In the genomic region with DNA sequence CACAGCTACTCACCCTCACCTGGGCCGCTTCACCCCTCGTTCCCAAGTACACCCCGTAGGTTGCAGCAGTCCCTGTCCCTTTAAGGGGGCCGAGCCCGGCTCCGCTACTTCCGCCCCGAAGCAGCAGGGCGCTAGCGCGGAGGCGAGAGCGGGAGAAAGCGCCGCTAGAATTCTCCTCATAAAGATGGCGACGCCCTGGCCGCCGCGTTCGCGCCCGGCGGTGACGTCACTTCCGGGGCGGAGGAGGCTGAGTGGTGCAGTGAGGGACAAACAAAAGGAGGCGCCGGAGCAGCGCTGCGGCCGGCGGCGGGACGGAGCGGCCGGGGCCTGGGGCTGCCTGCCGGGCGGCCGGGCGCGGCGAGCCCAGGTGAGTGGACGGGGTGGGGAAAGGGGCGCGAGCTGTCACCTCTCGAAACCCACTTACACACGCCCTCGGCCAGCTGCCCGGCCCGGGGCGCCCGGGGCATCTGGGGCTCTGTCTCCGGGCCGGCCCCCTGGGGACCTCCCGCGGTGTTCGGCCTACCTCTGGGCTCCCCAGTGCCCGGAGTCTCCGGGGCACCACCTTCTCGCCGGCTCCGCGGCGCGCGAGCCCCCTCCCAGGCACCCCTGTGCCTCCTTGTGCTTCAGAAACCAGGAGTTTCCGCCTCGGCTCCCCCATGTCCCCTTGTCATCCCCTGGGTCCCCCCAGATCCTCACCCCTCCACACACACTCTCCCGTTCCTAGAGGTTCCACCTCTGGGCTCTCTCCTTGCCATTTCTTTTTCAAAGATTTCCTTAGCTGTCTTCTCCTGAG, we compare ENCODE assay signal across 8 cellular contexts. TPM values are rescaled to one million over a fixed set of nuclear protein-coding genes. Genes with fewer than 3 reads are reported as not detected.
DNase-seq lines count a peak whose midpoint lies in the region; ATAC-seq and TF ChIP-seq lines count a peak whose summit lies in the region.

Gene KYAT1, minus strand, starts transcription at position 67 of the 793 bp plus-strand sequence. CDS start 36,545 bp downstream, outside the sequence.
Gene LRRC8A, plus strand, starts transcription at position 250 of the 793 bp plus-strand sequence. CDS start 25,032 bp downstream, outside the sequence.

- TF ChIP-seq CTCF in AG10803 (conservative IDR thresholded peaks at IDR 0.05; ENCODE audit: low read length) = no peak

- H3K4me3 Mint-ChIP-seq in immature natural killer cell = peak within 1 kb of the TSS; percentile 98 to 99 (median 98)

- H3K27ac ChIP-seq in caudate nucleus (ENCODE audit: low read depth, low read length) = peak within 1 kb of the TSS; percentile 94

- H3K4me1 Mint-ChIP-seq in immature natural killer cell = peaks cover 58 to 59% of the 10 kb centered on the region in 2 donors

- peaks cover 3 to 8% (median 5%) of the 10 kb centered on the region in 3 donors for H3K36me3 Mint-ChIP-seq in immature natural killer cell

- ATAC-seq in GM19035 (IDR thresholded peaks at IDR 0.05; ENCODE audit: unreplicated experiment) = peak; percentile 93
- ATAC-seq in HG03342 (IDR thresholded peaks at IDR 0.05; ENCODE audit: unreplicated experiment) = peak; percentile 85

- no peaks in the 10 kb centered on the region for H3K9me3 Mint-ChIP-seq in immature natural killer cell

- H3K4me3 ChIP-seq in AG10803 (ENCODE audit: low read length) = peak within 1 kb of the TSS; percentile 92

- H3K27ac Mint-ChIP-seq in immature natural killer cell = peak within 1 kb of the TSS; percentile 92 to 98 (median 98)

- H3K27me3 Mint-ChIP-seq in immature natural killer cell (ENCODE audit: low read depth in 3 of 3) = peaks cover 7 to 8% (median 8%) of the 10 kb centered on the region in 3 donors

- peak; percentile 92 for DNase-seq in AG10803 (ENCODE audit: low read depth)
- DNase-seq in NCI-H345 treated with DMSO at 0.1 percent for 48 hours (lab: John Stamatoyannopoulos, UW; ENCODE audit: unreplicated experiment) = peak; percentile 89
- peak; percentile 95 to 98 (median 96) for DNase-seq in activated CD4-positive, CD25-positive, alpha-beta regulatory T cell (lab: John Stamatoyannopoulos, UW)
- DNase-seq in caudate nucleus (lab: John Stamatoyannopoulos, UW) = peak; percentile 67 to 99 (median 95)
- peak; percentile 97 for DNase-seq in immature natural killer cell
- DNase-seq in smooth muscle cell of the brain vasculature (ENCODE audit: low read depth, low spot score) = peak; percentile 90

RNA-seq across cellular contexts. Expression of gene KYAT1, which starts in this region (rescaled TPM):
- polyA plus RNA-seq in immature natural killer cell = 10 to 100 TPM in 1 of 3 donors, 1 to 10 TPM in 2; 9.6 to 10.1 (median 10.0) TPM

RNA-seq across cellular contexts. Expression of gene LRRC8A, which starts in this region (rescaled TPM):
- polyA plus RNA-seq in immature natural killer cell = 10 to 100 TPM; 29.3 to 98.2 (median 34.6) TPM

Comparison
In these comparisons a context has a peak if more than half of its experiments do, and no peak if none do; other contexts are left out.
1. Peak in every context shown above with its lines: DNase-seq, ATAC-seq, H3K4me3 ChIP-seq and H3K27ac ChIP-seq.